In the genomic region with DNA sequence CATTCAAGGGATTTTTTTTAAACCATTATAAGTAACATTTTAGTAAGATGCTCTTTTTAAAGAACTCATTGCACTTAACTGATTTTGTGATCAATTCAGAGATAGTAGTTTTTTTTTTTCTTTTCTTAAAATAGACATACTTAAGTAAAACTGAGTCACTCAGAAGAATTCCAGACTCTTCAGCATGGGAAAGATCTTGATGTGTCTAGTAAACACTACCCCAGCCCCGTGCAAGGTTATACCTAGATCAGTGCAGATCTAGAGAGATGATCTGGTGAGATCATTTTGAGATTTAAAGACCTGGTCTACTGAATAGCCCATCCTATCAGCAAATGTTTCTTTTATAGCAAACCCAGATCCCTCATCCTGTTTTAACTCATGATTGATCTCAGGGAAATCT, we compare ENCODE assay signal across 17 cellular contexts. TPM values are rescaled to one million over a fixed set of nuclear protein-coding genes. Genes with fewer than 3 reads are reported as not detected.
DNase-seq lines count a peak whose midpoint lies in the region; TF ChIP-seq lines count a peak whose summit lies in the region.
"Had no signal": no experiment of that assay in that cellular context is flagged by ENCODE, and none has a peak within 500 bp of the region (broad histone marks: within the 10 kb centered on the region; RNA-seq: fewer than 3 reads in every experiment).

No MANE protein-coding gene starts in this region.

- no peak overlapping the region for H4K8ac ChIP-seq in trophoblast cell (ENCODE audit: low read depth, low read length)

- no peaks in the 10 kb centered on the region for H3K79me1 ChIP-seq in trophoblast cell (ENCODE audit: low read length)

- H3K9ac ChIP-seq in trophoblast cell (ENCODE audit: low read length) = no peak overlapping the region
- H3K9ac ChIP-seq: BLaER1 treated with 17β-estradiol and CSF1 and Interleukin-3, amounts not matched to agents 10 nM and 100 nM had no signal

- BruUV-seq in A673 (replicated peaks; lab: Mats Ljungman, UMichigan) = no TSS peak

- H3K4me3 ChIP-seq in A673 (ENCODE audit: low read depth, low read length, poor library complexity, severe bottlenecking) = no peak overlapping the region
- no peak overlapping the region for H3K4me3 ChIP-seq in trophoblast cell (ENCODE audit: low read depth, low read length)
- H3K4me3 ChIP-seq: BLaER1 treated with 17β-estradiol and CSF1 and Interleukin-3, amounts not matched to agents 10 nM and 100 nM; HAP-1 had no signal

- H3K4me2 ChIP-seq in trophoblast cell (ENCODE audit: low read length) = no peak overlapping the region
- H3K4me2 ChIP-seq: BLaER1 treated with 17β-estradiol and CSF1 and Interleukin-3, amounts not matched to agents 10 nM and 100 nM had no signal

- no peak overlapping the region for H2BK12ac ChIP-seq in trophoblast cell (ENCODE audit: low read length)

- H3K27me3 ChIP-seq in A673 (replicated peaks; ENCODE audit: insufficient read depth, low read depth, low read length, poor library complexity) = no peaks in the 10 kb centered on the region
- H3K27me3 ChIP-seq in trophoblast cell (ENCODE audit: insufficient read depth, low read length) = no peaks in the 10 kb centered on the region

- no peak overlapping the region for H3K4ac ChIP-seq in trophoblast cell (ENCODE audit: low read depth, low read length)

- CTCF ChIA-PET in A673 (lab: Charles Lee) = no interaction called here

- H2BK120ac ChIP-seq in trophoblast cell (ENCODE audit: insufficient read depth, low read length, poor library complexity) = no peak overlapping the region

- H3K14ac ChIP-seq in trophoblast cell (ENCODE audit: low read length) = no peak overlapping the region

- no CpG with 5 or more reads among the region's 1 CpG for WGBS in trophoblast cell (ENCODE audit: extremely low coverage, insufficient coverage, insufficient read length)

- H4K12ac ChIP-seq in trophoblast cell (ENCODE audit: low read depth, low read length) = no peak overlapping the region

- no peak for DNase-seq in A673 (ENCODE audit: low spot score)
- DNase-seq in trophoblast cell = peak; percentile 59 to 83
- DNase-seq in DMS53 treated with DMSO at 0.1 percent for 48 hours (lab: John Stamatoyannopoulos, UW; ENCODE audit: unreplicated experiment) = no peak
- DNase-seq in central memory CD4-positive, alpha-beta T cell = no peak
- DNase-seq in GDM1 (lab: John Stamatoyannopoulos, UW) = no peak
- DNase-seq: ACHN; AML-193; BE2C; Calu3; CD4-positive, alpha-beta T cell; CD8-positive, alpha-beta memory T cell; DMS53; GOT3 had no signal

- H3K23ac ChIP-seq in trophoblast cell (ENCODE audit: low read length) = no peak overlapping the region

- H2BK5ac ChIP-seq in trophoblast cell (ENCODE audit: low read depth, low read length, poor library complexity) = no peak overlapping the region

- no peak for TF ChIP-seq CTCF in A673 (conservative IDR thresholded peaks at IDR 0.05; ENCODE audit: low read depth, low read length)
- no peak for TF ChIP-seq CTCF in VCaP (conservative IDR thresholded peaks at IDR 0.05)

- POLR2A ChIA-PET in A673 (lab: Charles Lee; ENCODE audit: low non-redundant PET) = no interaction called here

- H3K4me1 ChIP-seq in A673 (ENCODE audit: insufficient read depth, low read length, poor library complexity, severe bottlenecking) (peaks cover 46% of the 10 kb centered on the region), trophoblast cell (ENCODE audit: control insufficient read depth in 1 of 2, insufficient read depth in 2 of 2, low read length in 2 of 2) (no peaks in the 10 kb centered on the region)
- H3K4me1 ChIP-seq: BE2C had no signal

- H3K79me2 ChIP-seq in trophoblast cell (ENCODE audit: control insufficient read depth, insufficient read depth, low read length, poor library complexity) = no peaks in the 10 kb centered on the region

- no peak overlapping the region for H2AFZ ChIP-seq in trophoblast cell (ENCODE audit: insufficient read depth, low read length, poor library complexity)

- intact Hi-C loops in A673 (cut with micrococcal nuclease; ENCODE audit: unreplicated experiment) = no loop called here

- H3K36me3 ChIP-seq in A673 (ENCODE audit: insufficient read depth, low read length, poor library complexity, severe bottlenecking) (peaks cover 26% of the 10 kb centered on the region), trophoblast cell (ENCODE audit: control insufficient read depth in 1 of 2, insufficient read depth in 2 of 2, low read length in 2 of 2) (no peaks in the 10 kb centered on the region)
- H3K36me3 ChIP-seq: BE2C, HAP-1 had no signal

- H4K91ac ChIP-seq in trophoblast cell (ENCODE audit: low read depth, low read length) = no peak overlapping the region

- no peaks in the 10 kb centered on the region for H3K9me3 ChIP-seq in A673 (ENCODE audit: low read depth, low read length, poor library complexity, severe bottlenecking)
- H3K9me3 ChIP-seq in trophoblast cell (ENCODE audit: insufficient read depth, low read depth, low read length) = peaks cover 1% of the 10 kb centered on the region
- H3K9me3 ChIP-seq: BE2C, HAP-1 had no signal

- no peak overlapping the region for H3K18ac ChIP-seq in trophoblast cell (ENCODE audit: low read length)

- H2AK5ac ChIP-seq in trophoblast cell (ENCODE audit: low read length) = no peak overlapping the region

- peak overlapping the region; percentile 34 for H3K27ac ChIP-seq in A673 (ENCODE audit: low read depth, low read length, poor library complexity, severe bottlenecking)
- peak overlapping the region; percentile 94 for H3K27ac ChIP-seq in VCaP
- no peak overlapping the region for H3K27ac ChIP-seq in trophoblast cell (ENCODE audit: low read depth, low read length)
- H3K27ac ChIP-seq: 22Rv1; BLaER1 treated with 17β-estradiol and CSF1 and Interleukin-3, amounts not matched to agents 10 nM and 100 nM had no signal

RNA-seq across cellular contexts. Expression of a gene that starts 8.6 kb away (rescaled TPM):
- 81.6 and 85.2 TPM in 2 replicates for total RNA-seq in A673 (2021)
- 0.15 and 0.17 TPM in 2 replicates for polyA plus RNA-seq in trophoblast cell (2013)
- polyA plus RNA-seq: CD8-positive, alpha-beta memory T cell had no signal

Comparison
In these comparisons a context has a peak if more than half of its experiments do, and no peak if none do; other contexts are left out.
1. DNase-seq: peak in trophoblast cell (2 of 2); none in A673 (single experiment), DMS53 treated with DMSO at 0.1 percent for 48 hours (single experiment), central memory CD4-positive, alpha-beta T cell (single experiment) and GDM1 (single experiment).